12 cellular contexts compared by ENCODE assay signal in the genomic region with DNA sequence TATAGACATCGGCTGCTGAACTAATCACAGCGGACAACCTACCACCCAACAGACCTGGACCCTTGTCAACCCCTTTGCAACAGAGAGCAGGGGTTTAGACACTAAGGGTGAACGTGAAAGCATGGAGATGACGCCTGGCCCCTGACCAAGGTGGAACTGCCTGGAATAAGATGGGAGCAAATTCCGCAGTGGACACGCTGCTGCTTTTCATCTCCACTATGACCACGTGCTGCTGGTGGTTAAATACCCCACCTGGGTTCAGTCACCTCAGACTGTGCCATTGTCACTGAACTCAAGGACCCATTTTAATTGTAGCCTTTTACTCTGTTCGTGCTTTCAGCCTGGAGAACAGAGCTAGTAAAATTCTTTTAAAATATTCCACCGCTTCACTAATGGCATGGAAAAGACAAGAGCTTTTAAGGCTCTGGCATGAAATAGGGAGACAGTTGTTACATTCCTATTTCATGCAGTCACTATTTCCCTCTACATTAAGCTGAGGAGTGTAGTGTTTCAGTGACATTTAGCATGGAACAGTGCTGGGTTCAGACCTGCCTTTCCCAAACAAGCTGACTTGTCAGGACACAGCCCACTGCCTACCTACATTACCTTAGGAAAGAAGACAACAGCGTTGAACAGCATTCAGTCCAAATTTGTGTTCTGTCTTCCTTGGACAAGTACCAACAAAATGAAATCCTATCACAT.
DNase-seq lines count a peak whose midpoint lies in the region; ATAC-seq and TF ChIP-seq lines count a peak whose summit lies in the region.
"Had no signal": no experiment of that assay in that cellular context is flagged by ENCODE, and none has a peak within 500 bp of the region (broad histone marks: within the 10 kb centered on the region; RNA-seq: fewer than 3 reads in every experiment).

No MANE protein-coding gene starts in this region.

- no peaks in the 10 kb centered on the region for H3K9me3 ChIP-seq in heart left ventricle
- no peaks in the 10 kb centered on the region for H3K9me3 ChIP-seq in vagina
- H3K9me3 ChIP-seq: BLaER1 treated with 17β-estradiol and CSF1 and Interleukin-3, amounts not matched to agents 10 nM and 100 nM had no signal

- no peak overlapping the region for H3K4me3 ChIP-seq in heart left ventricle
- no peak overlapping the region for H3K4me3 ChIP-seq in vagina
- H3K4me3 ChIP-seq: BLaER1 treated with 17β-estradiol and CSF1 and Interleukin-3, amounts not matched to agents 10 nM and 100 nM had no signal

- WGBS in heart left ventricle, 4 donors = 51 to 70% (median 64%) methylated on average over 10 of the region's 10 CpGs

- no peak overlapping the region for H3K4me3 Mint-ChIP-seq in activated T-cell treated with anti-CD3 and anti-CD28 coated beads, Interleukin-2, amount 50 U/mL, for 72 hours
- H3K4me3 Mint-ChIP-seq: activated T-cell treated with anti-CD3 and anti-CD28 coated beads, Interleukin-2, amount 50 U/mL, for 24 hours had no signal

- TF ChIP-seq POLR2A in heart left ventricle (IDR thresholded peaks at IDR 0.05) (no peak), vagina (IDR thresholded peaks at IDR 0.05) (no peak)

- H3K27ac ChIP-seq in heart left ventricle = peak overlapping the region in 1 of 12 donors; percentile 13
- H3K27ac ChIP-seq in vagina = peak overlapping the region; percentile 56

- H3K4me1 ChIP-seq in heart left ventricle (peaks cover 0 to 3% (median 0%) of the 10 kb centered on the region in 12 donors), vagina (no peaks in the 10 kb centered on the region)

- TF ChIP-seq CTCF in heart left ventricle (IDR thresholded peaks at IDR 0.05) (no peak), vagina (IDR thresholded peaks at IDR 0.05) (no peak)

- H3K36me3 ChIP-seq in heart left ventricle = no peaks in the 10 kb centered on the region
- no peaks in the 10 kb centered on the region for H3K36me3 ChIP-seq in vagina
- H3K36me3 ChIP-seq: BLaER1 treated with 17β-estradiol and CSF1 and Interleukin-3, amounts not matched to agents 10 nM and 100 nM had no signal

- H3K27me3 ChIP-seq in heart left ventricle = peaks cover 0 to 16% (median 0%) of the 10 kb centered on the region in 9 donors
- H3K27me3 ChIP-seq in vagina = no peaks in the 10 kb centered on the region
- H3K27me3 ChIP-seq: BLaER1 treated with 17β-estradiol and CSF1 and Interleukin-3, amounts not matched to agents 10 nM and 100 nM had no signal

- H3K4me1 Mint-ChIP-seq in activated T-cell treated with anti-CD3 and anti-CD28 coated beads, Interleukin-2, amount 50 U/mL, for 72 hours (ENCODE audit: low read depth) = peaks cover 26% of the 10 kb centered on the region

- H3K27ac Mint-ChIP-seq in activated T-cell treated with anti-CD3 and anti-CD28 coated beads, Interleukin-2, amount 50 U/mL, for 72 hours = no peak overlapping the region
- H3K27ac Mint-ChIP-seq: activated T-cell treated with anti-CD3 and anti-CD28 coated beads, Interleukin-2, amount 50 U/mL, for 24 hours had no signal

- ATAC-seq in heart left ventricle = peak; percentile 31 to 63 (median 48)
- ATAC-seq in activated T-cell treated with anti-CD3 and anti-CD28 coated beads, Interleukin-2, amount 50 U/mL, for 72 hours (replicated peaks in 1 of 2) = no peak

- peaks cover 39% of the 10 kb centered on the region for H3K27me3 Mint-ChIP-seq in activated T-cell treated with anti-CD3 and anti-CD28 coated beads, Interleukin-2, amount 50 U/mL, for 72 hours (ENCODE audit: low read depth)

- H3K36me3 Mint-ChIP-seq in activated T-cell treated with anti-CD3 and anti-CD28 coated beads, Interleukin-2, amount 50 U/mL, for 72 hours (ENCODE audit: insufficient read depth in 2 of 2) = no peaks in the 10 kb centered on the region

- intact Hi-C loops in heart left ventricle (cut with DNase I) (no loop called here), cardiac septum (cut with DNase I) (no loop called here), vagina (cut with DNase I) (loop anchor here (5.0 kb wide), 1 partner anchor 101 kb away; no protein-coding TSS in a partner anchor)

- no peak for DNase-seq in heart left ventricle
- no peak for DNase-seq in cardiac septum (ENCODE audit: low spot score)
- peak; percentile 56 for DNase-seq in amniotic epithelial cell (ENCODE audit: low read depth)
- peak; percentile 82 for DNase-seq in iris pigment epithelial cell (ENCODE audit: low read depth)
- DNase-seq in vagina (ENCODE audit: extremely low spot score in 2 of 2) = no peak
- no peak for DNase-seq in NK-92 treated with Interleukin-12 subunit alpha and Interleukin-12 subunit beta, amount 100 ng/mL, for 24 hours (lab: John Stamatoyannopoulos, UW)
- DNase-seq in activated T-cell treated with anti-CD3 and anti-CD28 coated beads, Interleukin-2, amount 50 U/mL, for 72 hours = no peak
- no peak for DNase-seq in activated CD4-positive, alpha-beta T cell treated with anti-CD3 and anti-CD28 coated beads for 1 hour
- DNase-seq: activated T-cell treated with anti-CD3 and anti-CD28 coated beads, Interleukin-2, amount 50 U/mL, for 24 hours; MV-4-11; SW 1271 had no signal

- no peaks in the 10 kb centered on the region for H3K9me3 Mint-ChIP-seq in activated T-cell treated with anti-CD3 and anti-CD28 coated beads, Interleukin-2, amount 50 U/mL, for 72 hours
- H3K9me3 Mint-ChIP-seq: activated T-cell treated with anti-CD3 and anti-CD28 coated beads, Interleukin-2, amount 50 U/mL, for 24 hours had no signal

Comparison
In these comparisons a context has a peak if more than half of its experiments do, and no peak if none do; other contexts are left out.
1. ATAC-seq: peak in heart left ventricle (4 of 4); none in activated T-cell treated with anti-CD3 and anti-CD28 coated beads, Interleukin-2, amount 50 U/mL, for 72 hours (0 of 2).
2. DNase-seq: peak in amniotic epithelial cell (single experiment) and iris pigment epithelial cell (single experiment); none in heart left ventricle (0 of 5), cardiac septum (single experiment), vagina (0 of 2), NK-92 treated with Interleukin-12 subunit alpha and Interleukin-12 subunit beta, amount 100 ng/mL, for 24 hours (single experiment), activated T-cell treated with anti-CD3 and anti-CD28 coated beads, Interleukin-2, amount 50 U/mL, for 72 hours (0 of 2) and activated CD4-positive, alpha-beta T cell treated with anti-CD3 and anti-CD28 coated beads for 1 hour (single experiment).